ENCODE assay signal across 13 cellular contexts in genomic region chr3:46908294-46908985, GRCh38. TPM values are rescaled to one million over a fixed set of nuclear protein-coding genes. Genes with fewer than 3 reads are reported as not detected.
DNase-seq lines count a peak whose midpoint lies in the region; ATAC-seq and TF ChIP-seq lines count a peak whose summit lies in the region.
"Had no signal": no experiment of that assay in that cellular context is flagged by ENCODE, and none has a peak within 500 bp of the region (broad histone marks: within the 10 kb centered on the region; RNA-seq: fewer than 3 reads in every experiment).

No MANE protein-coding gene starts in this region.

- H3K27me3 ChIP-seq in psoas muscle (ENCODE audit: insufficient read depth in 3 of 3, low read length in 2 of 3) = no peaks in the 10 kb centered on the region

- intact Hi-C loops in psoas muscle (cut with DNase I) = loop anchor here in 1 of 2 donors (2.0 to 5.0 kb wide), 2 partner anchors 42 to 206 kb away; partner anchors contain the start of gene TMIE

- peak; percentile 32 for DNase-seq in G401 (ENCODE audit: low spot score)
- peak; percentile 45 for DNase-seq in amniotic epithelial cell (ENCODE audit: low read depth)
- peak; percentile 58 to 78 for DNase-seq in foreskin fibroblast
- DNase-seq in psoas muscle = peak; percentile 44 to 56
- DNase-seq in stimulated activated naive CD4-positive, alpha-beta T cell (lab: John Stamatoyannopoulos, UW) = no peak
- no peak for DNase-seq in NCI-H69 (lab: John Stamatoyannopoulos, UW)
- DNase-seq: DMS79; effector memory CD8-positive, alpha-beta T cell; NCI-H1105 had no signal

- H3K36me3 ChIP-seq in psoas muscle (ENCODE audit: insufficient read depth in 1 of 2, low read depth in 1 of 2) = no peaks in the 10 kb centered on the region

- peak in 2 of 4 donors; percentile 6 to 26 for ATAC-seq in psoas muscle
- ATAC-seq in HG03354 (IDR thresholded peaks at IDR 0.05; ENCODE audit: poor library complexity, severe bottlenecking, unreplicated experiment) = no peak
- ATAC-seq in GM21526 (IDR thresholded peaks at IDR 0.05; ENCODE audit: low FRiP score, unreplicated experiment) = no peak

- no peak overlapping the region for H3K27ac ChIP-seq in psoas muscle

- TF ChIP-seq CTCF in foreskin fibroblast (IDR thresholded peaks at IDR 0.05; ENCODE audit: low read depth, low read length) = peak; percentile 31
- no peak for TF ChIP-seq CTCF in psoas muscle (IDR thresholded peaks at IDR 0.05)

- in situ Hi-C loops in G401 (cut with HindIII; ENCODE audit: low sequenced_read_pairs) = no loop called here

- H3K4me3 ChIP-seq in foreskin fibroblast (ENCODE audit: low read depth in 1 of 2, low read length in 2 of 2) (no peak overlapping the region), psoas muscle (no peak overlapping the region)
- H3K4me3 ChIP-seq: skin epidermis had no signal

- peaks cover 16% of the 10 kb centered on the region for H3K4me1 ChIP-seq in psoas muscle

- no peaks in the 10 kb centered on the region for H3K9me3 ChIP-seq in psoas muscle

- WGBS in psoas muscle, 3 donors = 40 to 54% (median 44%) methylated on average over 24 of the region's 24 CpGs

RNA-seq across cellular contexts. Expression of gene PTH1R, which starts 30.9 kb away (rescaled TPM):
- 14.8 and 23.6 TPM in 2 replicates for total RNA-seq in G401 (2014; rRNA removed; shearing (Covaris generic))
- total RNA-seq in psoas muscle = 1 to 10 TPM; 1.1 to 5.9 (median 4.1) TPM
- 1 to 10 TPM; 4.0 to 5.2 (median 4.2) TPM for polyA plus RNA-seq in psoas muscle
- total RNA-seq: OCI-LY7 had no signal

RNA-seq across cellular contexts. Expression of gene MYL3, which starts 45.2 kb away (rescaled TPM):
- total RNA-seq in G401 (2014; rRNA removed; shearing (Covaris generic)) = 5.8 and 7.4 TPM in 2 replicates
- 1,000 to 10,000 TPM in 2 of 4 donors, 100 to 1,000 TPM in 2; 395 to 2,071 (median 1,091) TPM for total RNA-seq in psoas muscle
- polyA plus RNA-seq in psoas muscle = 1,000 to 10,000 TPM in 2 of 3 donors, 100 to 1,000 TPM in 1; 555 to 3,091 (median 2,834) TPM
- total RNA-seq: OCI-LY7 had no signal

Comparison
In these comparisons a context has a peak if more than half of its experiments do, and no peak if none do; other contexts are left out.
1. DNase-seq: peak in G401 (single experiment), amniotic epithelial cell (single experiment), foreskin fibroblast (2 of 2) and psoas muscle (2 of 2); none in stimulated activated naive CD4-positive, alpha-beta T cell (0 of 6) and NCI-H69 (single experiment).
2. RNA of gene MYL3, which starts 45.2 kb away (total RNA-seq): 395 to 2,071 TPM in psoas muscle; 5.8 to 7.4 TPM in G401; every median in the first group is over 10 times any median in the second.